9 cellular contexts compared by ENCODE assay signal in the genomic region with DNA sequence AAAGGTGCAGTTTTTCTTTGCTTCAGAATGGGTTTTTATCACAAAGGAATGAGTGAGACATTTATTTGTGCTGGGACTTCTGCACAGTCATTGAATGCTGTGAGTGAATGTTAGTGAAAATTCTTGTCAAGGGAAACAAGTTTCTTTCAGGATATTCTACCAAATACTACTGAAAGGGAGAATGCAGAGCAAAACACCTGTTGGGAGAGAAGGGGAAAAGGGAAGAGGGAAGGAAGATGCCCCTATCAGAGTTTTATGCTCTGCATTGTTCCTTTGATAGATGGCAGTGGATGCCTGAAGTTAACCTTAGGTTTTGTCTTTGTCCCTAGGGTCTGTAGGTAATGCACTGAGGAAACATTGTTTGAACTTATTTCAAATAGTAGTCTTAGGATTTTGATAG. TPM values are rescaled to one million over a fixed set of nuclear protein-coding genes. Genes with fewer than 3 reads are reported as not detected.
A peak's percentile ranks its signal among the peaks of the same experiment; 100 is the strongest.
DNase-seq lines count a peak whose midpoint lies in the region; ATAC-seq and TF ChIP-seq lines count a peak whose summit lies in the region.
"Had no signal": no experiment of that assay in that cellular context is flagged by ENCODE, and none has a peak within 500 bp of the region (broad histone marks: within the 10 kb centered on the region; RNA-seq: fewer than 3 reads in every experiment).

No MANE protein-coding gene starts in this region.

- H3K4me3 ChIP-seq in effector memory CD4-positive, alpha-beta T cell (ENCODE audit: insufficient read depth, low read depth, low read length, poor library complexity, severe bottlenecking): no peak overlapping the region
- H3K4me3 ChIP-seq in stomach (peak overlapping the region in 2 of 4 donors; percentile 70 to 90), lower leg skin (ENCODE audit: low read depth, poor library complexity, severe bottlenecking) (no peak overlapping the region)

- peak overlapping the region; percentile 92 to 98 for H3K4me3 Mint-ChIP-seq in activated T-cell treated with anti-CD3 and anti-CD28 coated beads, Interleukin-2, amount 50 U/mL, for 72 hours

- TF ChIP-seq EP300 in stomach (IDR thresholded peaks at IDR 0.05): no peak

- ATAC-seq in activated T-cell treated with anti-CD3 and anti-CD28 coated beads, Interleukin-2, amount 50 U/mL, for 72 hours (replicated peaks in 1 of 2): no peak

- H3K27ac Mint-ChIP-seq in activated T-cell treated with anti-CD3 and anti-CD28 coated beads, Interleukin-2, amount 50 U/mL, for 72 hours: peak overlapping the region; percentile 65

- H3K4me1 ChIP-seq in effector memory CD4-positive, alpha-beta T cell (ENCODE audit: control insufficient read depth, insufficient read depth, low read length, poor library complexity, severe bottlenecking): peaks cover 35% of the 10 kb centered on the region
- H3K4me1 ChIP-seq in stomach: peaks cover 41 to 80% (median 64%) of the 10 kb centered on the region in 4 donors

- peak overlapping the region; percentile 38 for H3K27ac ChIP-seq in effector memory CD4-positive, alpha-beta T cell (ENCODE audit: insufficient read depth, low read length, poor library complexity, severe bottlenecking)
- peak overlapping the region in 3 of 5 donors; percentile 14 to 99 (median 58) for H3K27ac ChIP-seq in stomach

- H3K36me3 ChIP-seq in effector memory CD4-positive, alpha-beta T cell (ENCODE audit: control insufficient read depth, insufficient read depth, low read length): no peaks in the 10 kb centered on the region
- H3K36me3 ChIP-seq in stomach: peaks cover 0 to 3% (median 0%) of the 10 kb centered on the region in 4 donors

- peaks cover 7 to 25% of the 10 kb centered on the region in 2 donors for H3K36me3 Mint-ChIP-seq in activated T-cell treated with anti-CD3 and anti-CD28 coated beads, Interleukin-2, amount 50 U/mL, for 72 hours (ENCODE audit: insufficient read depth in 2 of 2)

- no peak for TF ChIP-seq CTCF in stomach (IDR thresholded peaks at IDR 0.05)
- no peak for TF ChIP-seq CTCF in lower leg skin (IDR thresholded peaks at IDR 0.05)

- TF ChIP-seq POLR2A in stomach (IDR thresholded peaks at IDR 0.05) (no peak), lower leg skin (IDR thresholded peaks at IDR 0.05) (no peak)

- peaks cover 55% of the 10 kb centered on the region for H3K4me1 Mint-ChIP-seq in activated T-cell treated with anti-CD3 and anti-CD28 coated beads, Interleukin-2, amount 50 U/mL, for 72 hours (ENCODE audit: low read depth)

- H3K27me3 Mint-ChIP-seq in activated T-cell treated with anti-CD3 and anti-CD28 coated beads, Interleukin-2, amount 50 U/mL, for 72 hours (ENCODE audit: low read depth): no peaks in the 10 kb centered on the region

- H3K27me3 ChIP-seq in effector memory CD4-positive, alpha-beta T cell (replicated peaks; ENCODE audit: control insufficient read depth, insufficient read depth, low read length, poor library complexity, severe bottlenecking): no peaks in the 10 kb centered on the region
- no peaks in the 10 kb centered on the region for H3K27me3 ChIP-seq in stomach

- no peaks in the 10 kb centered on the region for H3K9me3 Mint-ChIP-seq in activated T-cell treated with anti-CD3 and anti-CD28 coated beads, Interleukin-2, amount 50 U/mL, for 72 hours

- DNase-seq in activated T-cell treated with anti-CD3 and anti-CD28 coated beads, Interleukin-2, amount 50 U/mL, for 72 hours: no peak
- DNase-seq in activated T-cell treated with anti-CD3 and anti-CD28 coated beads for 4 hours: no peak
- DNase-seq in effector memory CD4-positive, alpha-beta T cell: no peak
- DNase-seq in stomach: no peak
- DNase-seq in middle frontal gyrus (ENCODE audit: extremely low spot score, low spot score): no peak
- DNase-seq in lower leg skin (ENCODE audit: low spot score in 2 of 2): no peak
- DNase-seq: COR-L47; NCI-H82; stimulated activated CD4-positive, alpha-beta T cell treated with anti-CD3 and anti-CD28 coated beads, Interleukin-1b, Interleukin-23, amount 100 ng/mL, for 48 hours had no signal

- H3K9me3 ChIP-seq in effector memory CD4-positive, alpha-beta T cell (ENCODE audit: control insufficient read depth, low read length): no peaks in the 10 kb centered on the region
- H3K9me3 ChIP-seq in stomach: no peaks in the 10 kb centered on the region

- intact Hi-C loops in stomach (cut with DNase I; ENCODE audit: low total_unique reads) (no loop called here), lower leg skin (cut with DNase I; ENCODE audit: low total_unique reads) (no loop called here)

RNA-seq across cellular contexts. Expression of a gene that starts 3.1 kb away (rescaled TPM):
- total RNA-seq in activated T-cell treated with anti-CD3 and anti-CD28 coated beads, Interleukin-2, amount 50 U/mL, for 72 hours: 100 to 1,000 TPM; 156 to 173 TPM
- total RNA-seq in stomach (100 to 1,000 TPM in 2 of 5 donors, 10 to 100 TPM in 3; 15.8 to 161 (median 69.8) TPM), lower leg skin (10 to 100 TPM; 38.2 to 79.6 (median 55.0) TPM)
- 10 to 100 TPM; 24.7 to 40.2 (median 38.9) TPM for polyA plus RNA-seq in stomach

RNA-seq across cellular contexts. Expression of a gene that starts 13.0 kb away (rescaled TPM):
- total RNA-seq in activated T-cell treated with anti-CD3 and anti-CD28 coated beads, Interleukin-2, amount 50 U/mL, for 72 hours: 1 to 10 TPM; 6.3 to 7.4 TPM
- total RNA-seq in stomach (10 to 100 TPM in 1 of 5 donors, 1 to 10 TPM in 1, under 1 TPM in 2, not detected in 1; 0.45 to 12.7 (median 2.9) TPM), lower leg skin (1 to 10 TPM; 4.3 to 9.0 (median 6.9) TPM)
- polyA plus RNA-seq in stomach: 1 to 10 TPM; 3.5 to 6.4 (median 4.3) TPM

RNA-seq across cellular contexts. Expression of a gene that starts 13.1 kb away (rescaled TPM):
- 100 to 1,000 TPM; 101 to 118 TPM for total RNA-seq in activated T-cell treated with anti-CD3 and anti-CD28 coated beads, Interleukin-2, amount 50 U/mL, for 72 hours
- total RNA-seq in stomach: 100 to 1,000 TPM; 111 to 311 (median 183) TPM
- polyA plus RNA-seq in stomach: 10 to 100 TPM; 11.8 to 42.2 (median 32.6) TPM
- 100 to 1,000 TPM in 1 of 4 donors, 10 to 100 TPM in 3; 70.5 to 167 (median 88.1) TPM for total RNA-seq in lower leg skin

RNA-seq across cellular contexts. Expression of a gene that starts 43.9 kb away (rescaled TPM):
- total RNA-seq in activated T-cell treated with anti-CD3 and anti-CD28 coated beads, Interleukin-2, amount 50 U/mL, for 72 hours: 10 to 100 TPM; 10.4 to 14.9 TPM
- total RNA-seq in stomach: 100 to 1,000 TPM in 1 of 5 donors, 10 to 100 TPM in 2, 1 to 10 TPM in 2; 8.5 to 339 (median 14.9) TPM
- polyA plus RNA-seq in stomach: 10 to 100 TPM; 11.0 to 12.1 (median 11.0) TPM
- total RNA-seq in lower leg skin: 10 to 100 TPM; 11.3 to 21.1 (median 14.9) TPM

RNA-seq across cellular contexts. Expression of a gene that starts 53.6 kb away (rescaled TPM):
- total RNA-seq in activated T-cell treated with anti-CD3 and anti-CD28 coated beads, Interleukin-2, amount 50 U/mL, for 72 hours: 1 to 10 TPM; 8.0 to 8.8 TPM
- total RNA-seq in stomach (10 to 100 TPM in 2 of 5 donors, 1 to 10 TPM in 2, not detected in 1; 1.8 to 38.5 (median 7.4) TPM), lower leg skin (1 to 10 TPM; 5.1 to 8.9 (median 5.9) TPM)
- 1 to 10 TPM; 2.4 to 8.0 (median 7.8) TPM for polyA plus RNA-seq in stomach
